ENCODE assay signal across 1 cellular context in genomic region chr18:11112218-11112750, GRCh38.
TF ChIP-seq lines count a peak whose summit lies in the region.

No MANE protein-coding gene starts in this region.

TF ChIP-seq in HepG2, 621 proteins besides CTCF, POLR2A, EP300 and RAD21 (continued from another document):
- no peak for TF ChIP-seq FOXA1 (IDR thresholded peaks at IDR 0.05)
- no peak for TF ChIP-seq FOXA1 (CRISPR knock-in tag; IDR thresholded peaks at IDR 0.05)
- no peak for TF ChIP-seq PRDM10 (CRISPR knock-in tag; IDR thresholded peaks at IDR 0.05; ENCODE audit: low read depth)
- no peak for TF ChIP-seq HNRNPH1 (optimal IDR thresholded peaks at IDR 0.05; ENCODE audit: low read depth, low read length)
- TF ChIP-seq, protein P1, sequence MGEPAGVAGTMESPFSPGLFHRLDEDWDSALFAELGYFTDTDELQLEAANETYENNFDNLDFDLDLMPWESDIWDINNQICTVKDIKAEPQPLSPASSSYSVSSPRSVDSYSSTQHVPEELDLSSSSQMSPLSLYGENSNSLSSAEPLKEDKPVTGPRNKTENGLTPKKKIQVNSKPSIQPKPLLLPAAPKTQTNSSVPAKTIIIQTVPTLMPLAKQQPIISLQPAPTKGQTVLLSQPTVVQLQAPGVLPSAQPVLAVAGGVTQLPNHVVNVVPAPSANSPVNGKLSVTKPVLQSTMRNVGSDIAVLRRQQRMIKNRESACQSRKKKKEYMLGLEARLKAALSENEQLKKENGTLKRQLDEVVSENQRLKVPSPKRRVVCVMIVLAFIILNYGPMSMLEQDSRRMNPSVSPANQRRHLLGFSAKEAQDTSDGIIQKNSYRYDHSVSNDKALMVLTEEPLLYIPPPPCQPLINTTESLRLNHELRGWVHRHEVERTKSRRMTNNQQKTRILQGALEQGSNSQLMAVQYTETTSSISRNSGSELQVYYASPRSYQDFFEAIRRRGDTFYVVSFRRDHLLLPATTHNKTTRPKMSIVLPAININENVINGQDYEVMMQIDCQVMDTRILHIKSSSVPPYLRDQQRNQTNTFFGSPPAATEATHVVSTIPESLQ (CRISPR knock-in tag; conservative IDR thresholded peaks at IDR 0.05): no peak
- TF ChIP-seq ZNF383 (CRISPR knock-in tag; IDR thresholded peaks at IDR 0.05; ENCODE audit: borderline replicate concordance): no peak
- TF ChIP-seq HIC2 (CRISPR knock-in tag; IDR thresholded peaks at IDR 0.05; ENCODE audit: low read depth): no peak
- TF ChIP-seq MBD4 (IDR thresholded peaks at IDR 0.05; ENCODE audit: borderline replicate concordance, low read length): no peak
- no peak for TF ChIP-seq ZBTB1 (CRISPR knock-in tag; IDR thresholded peaks at IDR 0.05; ENCODE audit: borderline replicate concordance)
- TF ChIP-seq ZNF777 (CRISPR knock-in tag; IDR thresholded peaks at IDR 0.05): no peak
- TF ChIP-seq, protein P2, sequence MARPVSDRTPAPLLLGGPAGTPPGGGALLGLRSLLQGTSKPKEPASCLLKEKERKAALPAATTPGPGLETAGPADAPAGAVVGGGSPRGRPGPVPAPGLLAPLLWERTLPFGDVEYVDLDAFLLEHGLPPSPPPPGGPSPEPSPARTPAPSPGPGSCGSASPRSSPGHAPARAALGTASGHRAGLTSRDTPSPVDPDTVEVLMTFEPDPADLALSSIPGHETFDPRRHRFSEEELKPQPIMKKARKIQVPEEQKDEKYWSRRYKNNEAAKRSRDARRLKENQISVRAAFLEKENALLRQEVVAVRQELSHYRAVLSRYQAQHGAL (CRISPR knock-in tag; IDR thresholded peaks at IDR 0.05; ENCODE audit: not compliant biosample characterization): no peak
- no peak for TF ChIP-seq PHF21A (CRISPR knock-in tag; IDR thresholded peaks at IDR 0.05)
- TF ChIP-seq NR2F2 (IDR thresholded peaks at IDR 0.05; ENCODE audit: borderline replicate concordance, low read depth): no peak
- TF ChIP-seq FOXK2 (IDR thresholded peaks at IDR 0.05): no peak
- TF ChIP-seq NR1H2 (CRISPR knock-in tag; IDR thresholded peaks at IDR 0.05; ENCODE audit: borderline replicate concordance, low read depth): no peak
